Comparison of ENCODE assay signal across 2 cellular contexts in genomic region chr1:6437017-6437700, GRCh38. TPM values are rescaled to one million over a fixed set of nuclear protein-coding genes. Genes with fewer than 3 reads are reported as not detected.
DNase-seq lines count a peak whose midpoint lies in the region; TF ChIP-seq lines count a peak whose summit lies in the region.
"Not testable (repeated sequence)": the region's sequence is repeated elsewhere in the genome, so short reads cannot be mapped to it uniquely, and the experiment has no call there.

No MANE protein-coding gene starts in this region.

- 69 to 73% methylated on average over 9 to 12 of the region's 22 CpGs for WGBS in esophagus squamous epithelium, 2 donors

- H3K27me3 ChIP-seq in esophagus squamous epithelium, result peaks cover 0 to 58% (median 2%) of the 10 kb centered on the region in 4 donors

- H3K9me3 ChIP-seq in esophagus squamous epithelium, result not testable (repeated sequence)

- TF ChIP-seq POLR2A in esophagus squamous epithelium (IDR thresholded peaks at IDR 0.05), result not testable (repeated sequence)

- intact Hi-C loops in esophagus squamous epithelium (cut with DNase I), result not testable (repeated sequence)

- H3K27ac ChIP-seq in esophagus squamous epithelium, result not testable (repeated sequence)

- not testable (repeated sequence) for H3K4me3 ChIP-seq in esophagus squamous epithelium

- TF ChIP-seq CTCF in GM12873 (IDR thresholded peaks at IDR 0.05; ENCODE audit: insufficient read depth, low read depth, low read length, missing control alignments) (peak; percentile 11), esophagus squamous epithelium (IDR thresholded peaks at IDR 0.05) (peak in 4 of 6 experiments; percentile 12 to 34 (median 15))

- not testable (repeated sequence) for DNase-seq in esophagus squamous epithelium (lab: John Stamatoyannopoulos, UW)

- H3K36me3 ChIP-seq in esophagus squamous epithelium, result not testable (repeated sequence)

- peaks cover 5 to 21% (median 6%) of the 10 kb centered on the region in 3 donors for H3K4me1 ChIP-seq in esophagus squamous epithelium

RNA-seq across cellular contexts. Expression of gene ESPN, which starts 12.6 kb away (rescaled TPM):
- 10 to 100 TPM; 14.5 to 22.2 (median 18.6) TPM for total RNA-seq in esophagus squamous epithelium

RNA-seq across cellular contexts. Expression of gene HES2, which starts 17.4 kb away (rescaled TPM):
- 10 to 100 TPM; 40.5 to 51.9 (median 50.2) TPM for total RNA-seq in esophagus squamous epithelium

RNA-seq across cellular contexts. Expression of gene TNFRSF25, which starts 28.8 kb away (rescaled TPM):
- 10 to 100 TPM; 22.1 to 47.3 (median 34.3) TPM for total RNA-seq in esophagus squamous epithelium

RNA-seq across cellular contexts. Expression of gene ACOT7, which starts 43.6 kb away (rescaled TPM):
- total RNA-seq in esophagus squamous epithelium, result 10 to 100 TPM; 23.5 to 50.7 (median 39.0) TPM

RNA-seq across cellular contexts. Expression of gene PLEKHG5, which starts 54.3 kb away (rescaled TPM):
- 10 to 100 TPM; 24.3 to 37.8 (median 32.6) TPM for total RNA-seq in esophagus squamous epithelium
